In the genomic region with DNA sequence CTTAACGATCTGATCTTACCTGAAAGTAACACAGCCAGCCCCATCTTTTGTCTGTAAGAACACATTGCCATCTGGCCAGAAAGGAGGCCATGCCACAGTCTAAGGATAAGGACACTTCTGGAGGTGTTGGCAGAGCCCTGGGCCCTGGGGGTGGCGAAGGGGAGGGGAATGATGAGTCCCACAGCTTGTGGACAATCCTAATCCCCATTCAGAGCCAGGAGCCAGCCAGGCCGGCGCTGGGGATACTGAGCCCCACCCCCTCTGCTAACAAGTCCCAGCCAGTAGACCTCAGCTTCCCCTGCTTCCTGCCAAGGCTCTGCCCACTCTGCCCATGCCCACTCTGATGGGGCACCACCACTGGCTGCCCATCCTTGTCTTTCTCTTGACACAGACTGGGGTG, we compare ENCODE assay signal across 18 cellular contexts.
"Had no signal": no experiment of that assay in that cellular context is flagged by ENCODE, and none has a peak within 500 bp of the region (broad histone marks: within the 10 kb centered on the region; RNA-seq: fewer than 3 reads in every experiment).

No MANE protein-coding gene starts in this region.

- H3K36me3 Mint-ChIP-seq: activated naive CD4-positive, alpha-beta T cell treated with anti-CD3 and anti-CD28 coated beads, Interleukin-2, amount 50 U/mL, for 24 hours had no signal

- H3K79me2 ChIP-seq: hepatocyte had no signal

- H3K27me3 ChIP-seq: body of pancreas, hepatocyte, testis had no signal

- H3K9me3 Mint-ChIP-seq: activated B cell treated with CpG ODN at 0.5 μM for 24 hours; activated CD4-positive, alpha-beta T cell treated with anti-CD3 and anti-CD28 coated beads, Interleukin-2, amount 10 ng/mL, durations not matched to agents 7 days and 5 days; activated naive CD4-positive, alpha-beta T cell treated with anti-CD3 and anti-CD28 coated beads, Interleukin-2, amount 50 U/mL, for 24 hours; activated T-helper 2 cell treated with anti-CD3 and anti-CD28 coated beads, Interferon-gamma antibody, Interleukin-2, Interleukin-4, amounts not matched to agents 10 μg/mL and 5 μg/mL and 100 μg/mL, durations not matched to agents 14 hours and 24 hours and 36 hours; effector memory CD8-positive, alpha-beta T cell; nephron progenitor cell; stimulated activated naive CD8-positive, alpha-beta T cell treated with anti-CD3 and anti-CD28 coated beads, Interleukin-15, Interleukin-2, amounts not matched to agents 100 ng/mL and 50 ng/mL, for 24 hours had no signal

- H3K27me3 Mint-ChIP-seq: activated naive CD4-positive, alpha-beta T cell treated with anti-CD3 and anti-CD28 coated beads, Interleukin-2, amount 50 U/mL, for 24 hours had no signal

- H3K4me2 ChIP-seq: hepatocyte had no signal

- H3K4me3 Mint-ChIP-seq: activated B cell treated with CpG ODN at 0.5 μM for 24 hours; activated CD4-positive, alpha-beta T cell treated with anti-CD3 and anti-CD28 coated beads, Interleukin-2, amount 10 ng/mL, durations not matched to agents 7 days and 5 days; activated naive CD4-positive, alpha-beta T cell treated with anti-CD3 and anti-CD28 coated beads, Interleukin-2, amount 50 U/mL, for 24 hours; effector memory CD8-positive, alpha-beta T cell; nephron progenitor cell; stimulated activated naive CD8-positive, alpha-beta T cell treated with anti-CD3 and anti-CD28 coated beads, Interleukin-15, Interleukin-2, amounts not matched to agents 100 ng/mL and 50 ng/mL, for 24 hours had no signal

- DNase-seq: activated B cell treated with CpG ODN at 0.5 μM for 24 hours; activated CD4-positive, alpha-beta T cell treated with anti-CD3 and anti-CD28 coated beads, Interleukin-2, amount 10 ng/mL, durations not matched to agents 7 days and 5 days; amniotic stem cell; body of pancreas; central memory CD4-positive, alpha-beta T cell; effector memory CD8-positive, alpha-beta T cell; left ventricle myocardium inferior; mesendoderm; nephron progenitor cell; stimulated activated CD4-positive, alpha-beta T cell treated with anti-CD3 and anti-CD28 coated beads, Interleukin-2, amount 100 ng/mL, for 48 hours; stimulated activated CD8-positive, alpha-beta memory T cell treated with anti-CD3 and anti-CD28 coated beads, Interleukin-4, amount 100 ng/mL, for 48 hours; testis had no signal

- ATAC-seq: body of pancreas; effector memory CD8-positive, alpha-beta T cell; sciatic nerve had no signal

- H3K4me1 ChIP-seq: body of pancreas had no signal

- H3K36me3 ChIP-seq: left ventricle myocardium inferior had no signal

- H2AFZ ChIP-seq: hepatocyte had no signal

- H3K4me3 ChIP-seq: body of pancreas, hepatocyte, left ventricle myocardium inferior, testis had no signal

- H3K27ac ChIP-seq: body of pancreas, epithelial cell of prostate, hepatocyte, left ventricle myocardium inferior, testis had no signal

- H3K9me3 ChIP-seq: body of pancreas, left ventricle myocardium inferior, testis had no signal

- H3K27ac Mint-ChIP-seq: activated B cell treated with CpG ODN at 0.5 μM for 24 hours; activated CD4-positive, alpha-beta T cell treated with anti-CD3 and anti-CD28 coated beads, Interleukin-2, amount 10 ng/mL, durations not matched to agents 7 days and 5 days; activated naive CD4-positive, alpha-beta T cell treated with anti-CD3 and anti-CD28 coated beads, Interleukin-2, amount 50 U/mL, for 24 hours; activated T-helper 2 cell treated with anti-CD3 and anti-CD28 coated beads, Interferon-gamma antibody, Interleukin-2, Interleukin-4, amounts not matched to agents 10 μg/mL and 5 μg/mL and 100 μg/mL, durations not matched to agents 14 hours and 24 hours and 36 hours; effector memory CD8-positive, alpha-beta T cell; nephron progenitor cell; stimulated activated naive CD8-positive, alpha-beta T cell treated with anti-CD3 and anti-CD28 coated beads, Interleukin-15, Interleukin-2, amounts not matched to agents 100 ng/mL and 50 ng/mL, for 24 hours had no signal

- H3K4me1 Mint-ChIP-seq: activated B cell treated with CpG ODN at 0.5 μM for 24 hours; activated CD4-positive, alpha-beta T cell treated with anti-CD3 and anti-CD28 coated beads, Interleukin-2, amount 10 ng/mL, durations not matched to agents 7 days and 5 days; activated naive CD4-positive, alpha-beta T cell treated with anti-CD3 and anti-CD28 coated beads, Interleukin-2, amount 50 U/mL, for 24 hours had no signal
